ENCODE assay signal across 10 cellular contexts in the genomic region with DNA sequence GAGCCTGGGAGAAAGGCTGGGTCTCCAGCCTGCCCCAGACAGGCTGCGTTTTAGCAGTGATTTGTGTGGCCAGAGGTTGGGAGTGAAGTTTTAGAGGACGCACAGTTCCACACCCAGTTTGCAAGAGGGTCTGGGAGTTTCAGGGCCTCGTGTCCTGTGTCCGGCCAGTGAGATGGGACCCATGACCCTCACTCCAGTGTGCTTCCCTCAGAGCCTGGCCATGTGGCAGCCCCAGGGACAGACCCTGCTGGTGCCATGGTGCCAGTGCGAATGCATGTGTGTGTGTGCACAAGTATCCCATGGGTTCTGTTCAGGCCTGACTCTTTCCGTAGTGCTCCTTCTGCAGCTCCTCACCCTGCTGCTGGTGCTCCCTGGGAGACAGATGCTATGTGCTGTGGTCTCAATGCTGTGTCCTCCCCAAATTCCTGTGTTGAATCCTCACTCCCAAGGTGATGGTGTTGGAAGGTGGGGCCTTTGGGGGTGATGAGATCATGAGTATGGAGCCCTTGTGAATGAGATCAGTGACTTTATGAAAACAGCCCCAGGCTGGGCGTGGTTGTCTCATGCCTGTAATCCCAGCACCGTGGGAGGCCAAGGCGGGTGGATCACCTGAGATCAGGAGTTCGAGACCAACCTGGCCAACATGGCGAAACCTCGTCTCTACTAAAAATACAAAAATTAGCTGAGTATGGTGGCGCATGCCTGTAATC. TPM values are rescaled to one million over a fixed set of nuclear protein-coding genes. Genes with fewer than 3 reads are reported as not detected.
DNase-seq lines count a peak whose midpoint lies in the region; ATAC-seq and TF ChIP-seq lines count a peak whose summit lies in the region.
"Had no signal": no experiment of that assay in that cellular context is flagged by ENCODE, and none has a peak within 500 bp of the region (broad histone marks: within the 10 kb centered on the region; RNA-seq: fewer than 3 reads in every experiment).

No MANE protein-coding gene starts in this region.

- no peak overlapping the region for H3K4me3 Mint-ChIP-seq in MCF 10A (ENCODE audit: unreplicated experiment)
- H3K4me3 Mint-ChIP-seq in GM23338: no peak overlapping the region

- H3K4me1 ChIP-seq in RWPE2 (ENCODE audit: insufficient read depth, poor library complexity, severe bottlenecking): peaks cover 17% of the 10 kb centered on the region
- H3K4me1 ChIP-seq in testis: peaks cover 24% of the 10 kb centered on the region
- H3K4me1 ChIP-seq in GM23338 (ENCODE audit: insufficient read depth): 0 out of 2 replicates have a peak, but pooled peaks cover 2% of the 10 kb centered on the region

- peaks cover 41% of the 10 kb centered on the region for H3K36me3 Mint-ChIP-seq in MCF 10A (ENCODE audit: insufficient read depth, unreplicated experiment)
- peaks cover 11% of the 10 kb centered on the region for H3K36me3 Mint-ChIP-seq in GM23338 (ENCODE audit: low read depth)

- POLR2A ChIA-PET in MCF 10A (lab: Yijun Ruan, JAX): interaction anchor here (0.5 to 2.2 kb wide), 10 partner anchors 19 to 1620 kb away, joined by 3 to 15 read pairs (median 4); no protein-coding TSS in a partner anchor

- H3K9me2 ChIP-seq in GM23338 (ENCODE audit: insufficient read depth): no peaks in the 10 kb centered on the region

- no peak for DNase-seq in RWPE2 (ENCODE audit: low spot score)
- no peak for DNase-seq in MCF 10A (ENCODE audit: unreplicated experiment)
- peak; percentile 85 for DNase-seq in mesenteric fat pad (ENCODE audit: low spot score)
- no peak for DNase-seq in testis
- no peak for DNase-seq in GM23338 (ENCODE audit: low spot score)
- no peak for DNase-seq in Kasumi-1 (lab: John Stamatoyannopoulos, UW)

- H3K36me3 ChIP-seq in RWPE2 (ENCODE audit: low read depth) (no peaks in the 10 kb centered on the region), testis (ENCODE audit: low read depth, missing control alignments) (no peaks in the 10 kb centered on the region), GM23338 (ENCODE audit: insufficient read depth) (no peaks in the 10 kb centered on the region; the same call in 1 of the 2 replicates)

- H3F3A ChIP-seq in GM23338 (replicated peaks; ENCODE audit: low read depth): no peaks in the 10 kb centered on the region

- H3K9me3 Mint-ChIP-seq in MCF 10A (ENCODE audit: unreplicated experiment) (no peaks in the 10 kb centered on the region), GM23338 (no peaks in the 10 kb centered on the region)

- no peak overlapping the region for H2AFZ ChIP-seq in GM23338

- H3K4me1 Mint-ChIP-seq in MCF 10A (ENCODE audit: insufficient read depth, unreplicated experiment) (peaks cover 9% of the 10 kb centered on the region), GM23338 (peaks cover 2% of the 10 kb centered on the region)

- no peak overlapping the region for H3K4me3 ChIP-seq in RWPE2 (ENCODE audit: severe bottlenecking)
- H3K4me3 ChIP-seq in testis: no peak overlapping the region
- no peak overlapping the region for H3K4me3 ChIP-seq in GM23338
- H3K4me3 ChIP-seq: BLaER1, mucosa of descending colon, SK-N-MC had no signal

- H3K27ac ChIP-seq in RWPE2 (ENCODE audit: poor library complexity, severe bottlenecking): peak overlapping the region; percentile 81
- peak overlapping the region; percentile 21 to 79 for H3K27ac ChIP-seq in testis
- H3K27ac ChIP-seq in GM23338 (ENCODE audit: low read depth): no peak overlapping the region
- H3K27ac ChIP-seq: BLaER1, SK-N-MC had no signal

- no peak for TF ChIP-seq POLR2A in testis (IDR thresholded peaks at IDR 0.05)

- H3K27me3 Mint-ChIP-seq in MCF 10A (ENCODE audit: insufficient read depth, unreplicated experiment) (no peaks in the 10 kb centered on the region), GM23338 (ENCODE audit: insufficient read depth, low read depth, poor library complexity) (peaks cover 9% of the 10 kb centered on the region)

- WGBS in testis, 2 donors: 71 to 85% methylated on average over 11 to 13 of the region's 13 CpGs

- no peak overlapping the region for H3K4me2 ChIP-seq in GM23338
- H3K4me2 ChIP-seq: BLaER1 had no signal

- no peaks in the 10 kb centered on the region for H3K9me3 ChIP-seq in RWPE2 (ENCODE audit: severe bottlenecking)
- H3K9me3 ChIP-seq in testis: no peaks in the 10 kb centered on the region
- H3K9me3 ChIP-seq: BLaER1, mucosa of descending colon had no signal

- ATAC-seq in RWPE2 (ENCODE audit: low read depth) (no peak), GM23338 (no peak), GM21737 (IDR thresholded peaks at IDR 0.05; ENCODE audit: unreplicated experiment) (no peak)

- no peak for TF ChIP-seq CTCF in RWPE2 (IDR thresholded peaks at IDR 0.05; ENCODE audit: poor library complexity, severe bottlenecking)
- TF ChIP-seq CTCF in MCF 10A (IDR thresholded peaks at IDR 0.05; ENCODE audit: unreplicated experiment): no peak
- TF ChIP-seq CTCF in testis (IDR thresholded peaks at IDR 0.05): no peak
- TF ChIP-seq CTCF in GM23338 (conservative IDR thresholded peaks at IDR 0.05; ENCODE audit: low read depth in 2 of 2): no peak

- intact Hi-C loops in MCF 10A (cut with micrococcal nuclease): loop anchor here (1.0 to 2.0 kb wide), 3 partner anchors 148 to 334 kb away; no protein-coding TSS in a partner anchor
- intact Hi-C loops in testis (cut with DNase I; ENCODE audit: low total_unique reads): loop anchor here (10.0 kb wide), 1 partner anchor 244 kb away; no protein-coding TSS in a partner anchor

- H3K27me3 ChIP-seq in RWPE2 (ENCODE audit: insufficient read depth, poor library complexity, severe bottlenecking): no peaks in the 10 kb centered on the region
- H3K27me3 ChIP-seq in testis: no peaks in the 10 kb centered on the region
- no peaks in the 10 kb centered on the region for H3K27me3 ChIP-seq in GM23338 (ENCODE audit: insufficient read depth)
- H3K27me3 ChIP-seq: BLaER1 had no signal

- H3K79me2 ChIP-seq in GM23338 (replicated peaks; ENCODE audit: insufficient read depth): no peaks in the 10 kb centered on the region

- H3K27ac Mint-ChIP-seq in MCF 10A (ENCODE audit: low read depth, unreplicated experiment) (peak overlapping the region; percentile 80), GM23338 (no peak overlapping the region)

- no peaks in the 10 kb centered on the region; the same call in 1 of the 2 replicates for H4K20me1 ChIP-seq in GM23338 (replicated peaks; ENCODE audit: insufficient read depth)
- H4K20me1 ChIP-seq: BLaER1 had no signal

- CTCF ChIA-PET in MCF 10A (lab: Yijun Ruan, JAX): interaction anchor here (0.5 to 2.3 kb wide), 20 partner anchors 8 to 1985 kb away, joined by 3 to 44 read pairs (median 4); partner anchors contain the start of gene ECHDC3

- no TSS peak for BruUV-seq in MCF 10A (replicated peaks; lab: Mats Ljungman, UMichigan)

TF ChIP-seq in GM23338, 12 proteins besides CTCF, POLR2A, EP300 and RAD21 (continues in another document):
- TF ChIP-seq REST (IDR thresholded peaks at IDR 0.05; ENCODE audit: unreplicated experiment) (no peak), JUNB (IDR thresholded peaks at IDR 0.05; ENCODE audit: unreplicated experiment) (no peak), ZNF331 (CRISPR knock-in tag; IDR thresholded peaks at IDR 0.05; ENCODE audit: low read depth) (no peak), STAT1 (IDR thresholded peaks at IDR 0.05; ENCODE audit: unreplicated experiment) (no peak), POLR2AphosphoS5 (IDR thresholded peaks at IDR 0.05; ENCODE audit: low read depth) (no peak), CREB1 (CRISPR knock-in tag; IDR thresholded peaks at IDR 0.05; ENCODE audit: low read depth) (no peak)

RNA-seq across cellular contexts. Expression of gene ECHDC3, which starts 16.5 kb away (rescaled TPM):
- total RNA-seq in MCF 10A (2022) (21.7 and 25.5 TPM in 2 replicates), mesenteric fat pad (161 TPM), testis (10 to 100 TPM; 61.7 to 83.8 TPM)
- polyA plus RNA-seq in testis (ENCODE audit: insufficient read depth, low read depth, low replicate concordance) (32.5 TPM), GM23338 (2016; fragmentation: Nextera tagmentation; extraction: Ambion mirVana) (13.5 and 16.3 TPM in 2 replicates)
- 48.6 and 50.1 TPM in 2 replicates for total RNA-seq in GM23338 (2014; rRNA removed; shearing (Covaris generic))
